31 cellular contexts compared by ENCODE assay signal in the genomic region with DNA sequence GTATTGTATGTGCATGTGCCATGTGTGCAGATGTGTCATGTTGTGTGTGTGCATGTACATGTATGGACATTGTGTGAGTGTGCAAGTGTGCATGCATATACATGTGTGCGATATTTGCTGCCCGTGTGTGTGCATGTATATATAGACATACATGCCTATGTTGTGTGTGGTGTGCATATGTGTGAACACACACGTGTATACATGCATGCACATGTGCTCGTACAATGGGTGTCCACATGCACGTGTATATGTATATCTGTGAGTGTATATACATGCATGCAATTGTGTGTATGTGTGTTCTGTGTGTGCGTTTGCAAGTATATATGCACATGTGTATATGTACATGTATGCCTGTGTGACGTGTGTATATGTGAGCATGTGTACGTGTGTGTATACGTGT. TPM values are rescaled to one million over a fixed set of nuclear protein-coding genes. Genes with fewer than 3 reads are reported as not detected.
"Had no signal": no experiment of that assay in that cellular context is flagged by ENCODE, and none has a peak within 500 bp of the region (broad histone marks: within the 10 kb centered on the region; RNA-seq: fewer than 3 reads in every experiment).

No MANE protein-coding gene starts in this region.

- H3K36me3 ChIP-seq: ascending aorta, cardiac muscle cell had no signal

- ATAC-seq: activated CD8-positive, alpha-beta T cell treated with anti-CD3 and anti-CD28 coated beads for 36 hours; activated naive CD8-positive, alpha-beta T cell treated with anti-CD3 and anti-CD28 coated beads, Interleukin-2, amount 50 U/mL, for 24 hours had no signal

- H3K9me3 ChIP-seq: ascending aorta had no signal

- H3K27me3 ChIP-seq: ascending aorta, cardiac muscle cell had no signal

- H3K4me3 ChIP-seq: ascending aorta, cardiac muscle cell had no signal

- FAIRE-seq: TTC549 had no signal

- H3K27ac ChIP-seq: ascending aorta, cardiac muscle cell, VCaP had no signal

- H3K4me1 ChIP-seq: ascending aorta had no signal

- DNase-seq: activated B cell treated with CpG ODN at 0.5 μM for 24 hours; activated CD4-positive, alpha-beta memory T cell treated with anti-CD3 and anti-CD28 coated beads for 36 hours; activated CD4-positive, alpha-beta T cell treated with anti-CD3 and anti-CD28 coated beads for 4 hours; activated CD4-positive, alpha-beta T cell treated with anti-CD3 and anti-CD28 coated beads, Interleukin-2, amount 10 ng/mL, durations not matched to agents 24 days and 14 days; activated CD4-positive, alpha-beta T cell treated with anti-CD3 and anti-CD28 coated beads, Interleukin-2, amount 50 U/mL, for 1 hour; activated CD4-positive, alpha-beta T cell treated with anti-CD3 and anti-CD28 coated beads, Interleukin-2, amount 50 U/mL, for 4 hours; activated CD4-positive, CD25-positive, alpha-beta regulatory T cell treated with anti-CD3 and anti-CD28 coated beads, Interleukin-2, amount 50 U/mL, for 72 hours; activated CD8-positive, alpha-beta memory T cell treated with anti-CD3 and anti-CD28 coated beads, Interleukin-2, amount 50 U/mL, for 4 hours; activated CD8-positive, alpha-beta T cell treated with anti-CD3 and anti-CD28 coated beads for 36 hours; activated effector memory CD4-positive, alpha-beta T cell treated with Interleukin-2 at 50 U/mL for 16 hours; activated gamma-delta T cell; activated naive CD4-positive, alpha-beta T cell treated with anti-CD3 and anti-CD28 coated beads, Interleukin-2, amount 10 ng/mL, durations not matched to agents 7 days and 5 days; activated naive CD4-positive, alpha-beta T cell treated with Interleukin-2 at 50 U/mL for 16 hours; activated naive CD8-positive, alpha-beta T cell treated with anti-CD3 and anti-CD28 coated beads, Interleukin-2, amount 10 ng/mL, durations not matched to agents 7 days and 5 days; activated naive CD8-positive, alpha-beta T cell treated with anti-CD3 and anti-CD28 coated beads, Interleukin-2, amount 50 U/mL, for 24 hours; activated T-cell treated with anti-CD3 and anti-CD28 coated beads, Interleukin-2, amount 50 U/mL, for 24 hours; activated T-cell treated with anti-CD3 and anti-CD28 coated beads, Interleukin-2, amount 50 U/mL, for 48 hours; amygdala; caudate nucleus; cerebellar nuclear complex; T-helper 1 cell; T-helper 2 cell; T-helper 9 cell had no signal

RNA-seq across cellular contexts. Expression of gene SLC6A18, which starts 3.0 kb away (rescaled TPM):
- total RNA-seq: activated B cell treated with CpG ODN at 0.5 μM for 24 hours; activated CD4-positive, alpha-beta memory T cell treated with anti-CD3 and anti-CD28 coated beads for 36 hours; activated CD4-positive, alpha-beta T cell treated with anti-CD3 and anti-CD28 coated beads, Interleukin-2, amount 10 ng/mL, durations not matched to agents 24 days and 14 days; activated CD8-positive, alpha-beta memory T cell treated with anti-CD3 and anti-CD28 coated beads for 36 hours; activated CD8-positive, alpha-beta T cell treated with anti-CD3 and anti-CD28 coated beads for 36 hours; activated naive CD8-positive, alpha-beta T cell treated with anti-CD3 and anti-CD28 coated beads, Interleukin-2, amount 10 ng/mL, durations not matched to agents 7 days and 5 days; activated T-helper 2 cell treated with anti-CD3 and anti-CD28 coated beads, Interferon-gamma antibody, Interleukin-2, Interleukin-4, amounts not matched to agents 10 μg/mL and 5 μg/mL and 100 μg/mL, durations not matched to agents 14 hours and 24 hours and 36 hours; ascending aorta; bronchial epithelial cell; cardiac muscle cell had no signal
- polyA plus RNA-seq: adipose tissue, cardiac muscle cell had no signal

RNA-seq across cellular contexts. Expression of gene SLC6A19, which starts 20.8 kb away (rescaled TPM):
- total RNA-seq: activated B cell treated with CpG ODN at 0.5 μM for 24 hours; activated CD4-positive, alpha-beta memory T cell treated with anti-CD3 and anti-CD28 coated beads for 36 hours; activated CD4-positive, alpha-beta T cell treated with anti-CD3 and anti-CD28 coated beads, Interleukin-2, amount 10 ng/mL, durations not matched to agents 24 days and 14 days; activated CD8-positive, alpha-beta memory T cell treated with anti-CD3 and anti-CD28 coated beads for 36 hours; activated CD8-positive, alpha-beta T cell treated with anti-CD3 and anti-CD28 coated beads for 36 hours; activated naive CD8-positive, alpha-beta T cell treated with anti-CD3 and anti-CD28 coated beads, Interleukin-2, amount 10 ng/mL, durations not matched to agents 7 days and 5 days; activated T-helper 2 cell treated with anti-CD3 and anti-CD28 coated beads, Interferon-gamma antibody, Interleukin-2, Interleukin-4, amounts not matched to agents 10 μg/mL and 5 μg/mL and 100 μg/mL, durations not matched to agents 14 hours and 24 hours and 36 hours; ascending aorta; bronchial epithelial cell had no signal
